ENCODE assay signal across 11 cellular contexts in the genomic region with DNA sequence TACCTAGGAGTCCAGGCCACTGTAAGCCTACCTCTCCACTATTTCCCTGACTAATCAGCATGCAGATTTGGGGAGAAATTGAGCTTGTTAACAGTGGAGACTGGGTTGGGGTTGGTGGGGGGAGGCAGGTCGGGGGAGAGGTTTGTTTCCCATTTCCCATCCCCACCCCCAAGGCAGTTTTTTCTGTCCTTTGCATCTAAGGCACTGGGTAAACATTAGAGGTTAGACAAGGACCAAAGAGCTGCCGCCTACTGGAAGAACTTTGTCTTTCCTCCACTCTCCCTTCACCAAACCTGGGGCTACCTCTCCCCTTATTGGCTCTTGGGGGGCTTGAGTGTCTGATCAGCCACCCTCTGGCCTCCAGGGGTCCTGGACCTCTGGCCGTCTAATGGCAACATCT. TPM values are rescaled to one million over a fixed set of nuclear protein-coding genes. Genes with fewer than 3 reads are reported as not detected.
A peak's percentile ranks its signal among the peaks of the same experiment; 100 is the strongest.
DNase-seq lines count a peak whose midpoint lies in the region; ATAC-seq and TF ChIP-seq lines count a peak whose summit lies in the region.
"Had no signal": no experiment of that assay in that cellular context is flagged by ENCODE, and none has a peak within 500 bp of the region (broad histone marks: within the 10 kb centered on the region; RNA-seq: fewer than 3 reads in every experiment).

No MANE protein-coding gene starts in this region.

- H3K9me3 ChIP-seq in upper lobe of left lung: no peaks in the 10 kb centered on the region

- peaks cover 17% of the 10 kb centered on the region for H3K36me3 Mint-ChIP-seq in activated naive CD4-positive, alpha-beta T cell treated with anti-CD3 and anti-CD28 coated beads, Interleukin-2, amount 10 ng/mL, durations not matched to agents 7 days and 5 days
- peaks cover 3% of the 10 kb centered on the region for H3K36me3 Mint-ChIP-seq in effector memory CD8-positive, alpha-beta T cell (ENCODE audit: insufficient read depth)

- no peaks in the 10 kb centered on the region for H3K36me3 ChIP-seq in upper lobe of left lung

- peak in 1 of 6 experiments; percentile 6 for TF ChIP-seq CTCF in upper lobe of left lung (IDR thresholded peaks at IDR 0.05)

- no peak for ATAC-seq in effector memory CD8-positive, alpha-beta T cell (replicated peaks)
- ATAC-seq in upper lobe of left lung (ENCODE audit: low FRiP score in 2 of 2) (no peak), GM18867 (IDR thresholded peaks at IDR 0.05; ENCODE audit: unreplicated experiment) (no peak)

- H3K4me3 ChIP-seq in upper lobe of left lung: peak overlapping the region in 3 of 4 donors; percentile 9 to 37 (median 27)

- H3K27ac Mint-ChIP-seq in activated naive CD4-positive, alpha-beta T cell treated with anti-CD3 and anti-CD28 coated beads, Interleukin-2, amount 10 ng/mL, durations not matched to agents 7 days and 5 days: peak overlapping the region; percentile 75
- H3K27ac Mint-ChIP-seq in effector memory CD8-positive, alpha-beta T cell: peak overlapping the region; percentile 70 to 85

- peak overlapping the region; percentile 80 for H3K4me3 Mint-ChIP-seq in activated naive CD4-positive, alpha-beta T cell treated with anti-CD3 and anti-CD28 coated beads, Interleukin-2, amount 10 ng/mL, durations not matched to agents 7 days and 5 days
- peak overlapping the region; percentile 57 to 69 for H3K4me3 Mint-ChIP-seq in effector memory CD8-positive, alpha-beta T cell

- H3K4me1 Mint-ChIP-seq in activated naive CD4-positive, alpha-beta T cell treated with anti-CD3 and anti-CD28 coated beads, Interleukin-2, amount 10 ng/mL, durations not matched to agents 7 days and 5 days: peaks cover 89% of the 10 kb centered on the region
- peaks cover 41 to 57% of the 10 kb centered on the region in 2 donors for H3K4me1 Mint-ChIP-seq in effector memory CD8-positive, alpha-beta T cell (ENCODE audit: low read depth in 2 of 2)

- no peaks in the 10 kb centered on the region for H3K9me3 Mint-ChIP-seq in activated naive CD4-positive, alpha-beta T cell treated with anti-CD3 and anti-CD28 coated beads, Interleukin-2, amount 10 ng/mL, durations not matched to agents 7 days and 5 days
- no peaks in the 10 kb centered on the region for H3K9me3 Mint-ChIP-seq in effector memory CD8-positive, alpha-beta T cell

- peak; percentile 37 for DNase-seq in activated naive CD4-positive, alpha-beta T cell treated with anti-CD3 and anti-CD28 coated beads, Interleukin-2, amount 10 ng/mL, durations not matched to agents 7 days and 5 days
- DNase-seq in activated naive CD4-positive, alpha-beta T cell treated with anti-CD3 and anti-CD28 coated beads, Interleukin-2, amount 50 U/mL, for 16 hours: no peak
- DNase-seq in RPMI8226 (peak; percentile 56), upper lobe of left lung (no peak), SHP77 (lab: John Stamatoyannopoulos, UW) (no peak), NCI-H2029 treated with DMSO at 0.1 percent for 48 hours (lab: John Stamatoyannopoulos, UW) (no peak)
- no peak for DNase-seq in effector memory CD8-positive, alpha-beta T cell
- DNase-seq: activated gamma-delta T cell, COR-L47, NCI-H226 had no signal

- no peaks in the 10 kb centered on the region for H3K27me3 Mint-ChIP-seq in activated naive CD4-positive, alpha-beta T cell treated with anti-CD3 and anti-CD28 coated beads, Interleukin-2, amount 10 ng/mL, durations not matched to agents 7 days and 5 days
- peaks cover 19 to 38% of the 10 kb centered on the region in 2 donors for H3K27me3 Mint-ChIP-seq in effector memory CD8-positive, alpha-beta T cell

- peaks cover 36 to 63% (median 45%) of the 10 kb centered on the region in 4 donors for H3K4me1 ChIP-seq in upper lobe of left lung

- CTCF ChIA-PET in activated naive CD4-positive, alpha-beta T cell treated with anti-CD3 and anti-CD28 coated beads, Interleukin-2, amount 10 ng/mL, durations not matched to agents 7 days and 5 days (lab: Charles Lee): interaction anchor here (0.6 to 11.0 kb wide), 8 partner anchors 10 to 185 kb away, joined by 3 to 162 read pairs (median 6); no protein-coding TSS in a partner anchor

- no peak for TF ChIP-seq EP300 in upper lobe of left lung (IDR thresholded peaks at IDR 0.05)

- no peak for TF ChIP-seq POLR2A in upper lobe of left lung (IDR thresholded peaks at IDR 0.05)

- H3K27ac ChIP-seq in upper lobe of left lung: peak overlapping the region in 2 of 4 donors; percentile 52 to 78

- no peaks in the 10 kb centered on the region for H3K27me3 ChIP-seq in upper lobe of left lung

- WGBS in upper lobe of left lung, 2 donors: 13 to 32% methylated on average over 3 of the region's 3 CpGs

RNA-seq across cellular contexts. Expression of gene KCNN4, which starts 1.0 kb away (rescaled TPM):
- 10 to 100 TPM in 3 of 6 donors, 1 to 10 TPM in 3; 4.7 to 43.0 (median 10.4) TPM for total RNA-seq in upper lobe of left lung

RNA-seq across cellular contexts. Expression of gene LYPD5, which starts 22.4 kb away (rescaled TPM):
- 1 to 10 TPM; 2.7 to 9.9 (median 6.0) TPM for total RNA-seq in upper lobe of left lung

RNA-seq across cellular contexts. Expression of gene SMG9, which starts 25.1 kb away (rescaled TPM):
- 100 to 1,000 TPM in 1 of 6 donors, 10 to 100 TPM in 5; 23.0 to 119 (median 52.9) TPM for total RNA-seq in upper lobe of left lung

RNA-seq across cellular contexts. Expression of gene ZNF283, which starts 47.3 kb away (rescaled TPM):
- total RNA-seq in upper lobe of left lung: 10 to 100 TPM in 1 of 6 donors, 1 to 10 TPM in 5; 2.9 to 11.7 (median 6.7) TPM

Comparison
In these comparisons a context has a peak if more than half of its experiments do, and no peak if none do; other contexts are left out.
1. DNase-seq: peak in activated naive CD4-positive, alpha-beta T cell treated with anti-CD3 and anti-CD28 coated beads, Interleukin-2, amount 10 ng/mL, durations not matched to agents 7 days and 5 days (single experiment) and RPMI8226 (single experiment); none in activated naive CD4-positive, alpha-beta T cell treated with anti-CD3 and anti-CD28 coated beads, Interleukin-2, amount 50 U/mL, for 16 hours (single experiment), effector memory CD8-positive, alpha-beta T cell (0 of 3), upper lobe of left lung (0 of 2), SHP77 (0 of 2) and NCI-H2029 treated with DMSO at 0.1 percent for 48 hours (single experiment).